Comparison of ENCODE assay signal across 20 cellular contexts in genomic region chr9:22919423-22919822, GRCh38.
"Had no signal": no experiment of that assay in that cellular context is flagged by ENCODE, and none has a peak within 500 bp of the region (broad histone marks: within the 10 kb centered on the region; RNA-seq: fewer than 3 reads in every experiment).

No MANE protein-coding gene starts in this region.

- H3K4me3 ChIP-seq: lung, pancreas, tibial artery, upper lobe of left lung, vagina had no signal

- DNase-seq: effector CD4-positive, alpha-beta T cell; endodermal cell; erythroblast; foreskin keratinocyte; hippocampal formation; left colon; left ventricle myocardium superior; mesenchymal stem cell; midbrain; occipital lobe; pancreas; right cardiac atrium; small intestine; stimulated activated CD4-positive, alpha-beta T cell treated with anti-CD3 and anti-CD28 coated beads, Interleukin-2, amount 100 ng/mL, for 48 hours; tibial artery; upper lobe of left lung had no signal

- H3K9me3 ChIP-seq: pancreas, tibial artery, upper lobe of left lung, vagina had no signal

- H3K27ac ChIP-seq: foreskin keratinocyte, pancreas, tibial artery, upper lobe of left lung, vagina had no signal

- H3K36me3 ChIP-seq: pancreas, tibial artery, upper lobe of left lung, vagina had no signal

- H3K4me1 ChIP-seq: foreskin keratinocyte, pancreas, tibial artery, upper lobe of left lung, vagina had no signal

- ATAC-seq: foreskin keratinocyte; left colon; left ventricle myocardium superior; natural killer cell treated with Interleukin-12 subunit alpha and Interleukin-12 subunit beta and Interleukin-15 and Interleukin-18, amount 100 ng/mL, for 72 hours; pancreas; right cardiac atrium; stimulated activated memory B cell treated with anti-CD40 and anti-IgM and Interleukin-4, amounts not matched to agents 10 μg/mL and 1 μg/mL and 100 μg/mL, for 72 hours had no signal

- H3K27me3 ChIP-seq: foreskin keratinocyte, pancreas, tibial artery, upper lobe of left lung, vagina had no signal
